9 cellular contexts compared by ENCODE assay signal in the genomic region with DNA sequence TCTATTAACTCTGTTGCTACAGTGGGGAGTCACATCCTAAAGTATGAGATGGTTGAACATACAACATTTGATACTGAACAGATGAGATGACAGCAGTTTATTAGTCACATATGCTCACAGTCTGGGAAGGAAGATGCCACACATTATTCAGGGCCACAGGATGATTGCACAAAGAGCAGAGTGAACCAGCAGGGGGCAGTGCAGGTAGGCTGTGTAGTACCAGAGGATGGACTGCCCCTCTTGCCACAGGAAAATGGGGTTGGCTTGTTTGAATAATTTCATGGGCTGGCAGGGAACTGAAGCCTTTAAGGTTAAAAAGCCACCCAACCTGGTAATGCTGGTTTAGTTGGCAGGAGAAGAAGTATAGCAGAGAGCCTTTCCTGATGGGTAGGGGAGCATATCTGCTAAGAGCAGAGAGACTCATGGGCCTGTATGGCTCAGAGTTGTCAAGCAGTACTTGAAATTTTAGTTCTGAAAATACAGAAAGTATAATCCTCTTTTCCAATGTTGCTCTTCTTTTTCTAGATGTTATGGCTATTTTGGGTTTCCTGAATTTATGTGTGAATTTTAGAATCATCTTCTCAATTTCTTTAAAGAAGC.
A peak's percentile ranks its signal among the peaks of the same experiment; 100 is the strongest.
DNase-seq lines count a peak whose midpoint lies in the region; ATAC-seq and TF ChIP-seq lines count a peak whose summit lies in the region.
"Had no signal": no experiment of that assay in that cellular context is flagged by ENCODE, and none has a peak within 500 bp of the region (broad histone marks: within the 10 kb centered on the region; RNA-seq: fewer than 3 reads in every experiment).

No MANE protein-coding gene starts in this region.

- H3K79me1 ChIP-seq in mesenchymal stem cell (replicated peaks; ENCODE audit: low read length, poor library complexity, severe bottlenecking) = no peaks in the 10 kb centered on the region

- POLR2A ChIA-PET in MCF 10A (lab: Yijun Ruan, JAX) = interaction anchor here (0.6 kb wide), 1 partner anchor 258 kb away, joined by 3 read pairs; no protein-coding TSS in a partner anchor

- H3K4me3 ChIP-seq in mammary epithelial cell (replicated peaks in 1 of 3; ENCODE audit: insufficient read depth in 1 of 3, low read depth in 2 of 3, low read length in 3 of 3) (no peak overlapping the region), mesenchymal stem cell (ENCODE audit: insufficient read depth in 1 of 2, low read depth in 1 of 2, low read length in 2 of 2) (no peak overlapping the region)

- BruUV-seq in MCF 10A (replicated peaks; lab: Mats Ljungman, UMichigan) = no TSS peak
- no TSS peak for BruUV-seq in mammary epithelial cell (replicated peaks; lab: Mats Ljungman, UMichigan)

- peaks cover 6% of the 10 kb centered on the region for H3K9me3 Mint-ChIP-seq in MCF 10A (ENCODE audit: unreplicated experiment)
- H3K9me3 Mint-ChIP-seq in activated T-helper 2 cell treated with anti-CD3 and anti-CD28 coated beads, Interferon-gamma antibody, Interleukin-2, Interleukin-4, amounts not matched to agents 10 μg/mL and 5 μg/mL and 100 μg/mL, durations not matched to agents 14 hours and 24 hours and 36 hours = no peaks in the 10 kb centered on the region

- no peak overlapping the region for H3K27ac Mint-ChIP-seq in MCF 10A (ENCODE audit: low read depth, unreplicated experiment)
- no peak overlapping the region for H3K27ac Mint-ChIP-seq in activated T-helper 2 cell treated with anti-CD3 and anti-CD28 coated beads, Interferon-gamma antibody, Interleukin-2, Interleukin-4, amounts not matched to agents 10 μg/mL and 5 μg/mL and 100 μg/mL, durations not matched to agents 14 hours and 24 hours and 36 hours

- no peaks in the 10 kb centered on the region for H3K27me3 ChIP-seq in mammary epithelial cell (ENCODE audit: insufficient read depth, low read length)
- H3K27me3 ChIP-seq in mesenchymal stem cell (ENCODE audit: control insufficient read depth in 1 of 2, insufficient read depth in 1 of 2, low read length in 2 of 2) = no peaks in the 10 kb centered on the region

- H2BK15ac ChIP-seq in mesenchymal stem cell (ENCODE audit: low read depth, poor library complexity, severe bottlenecking) = no peak overlapping the region

- no peak overlapping the region for H4K8ac ChIP-seq in mesenchymal stem cell (ENCODE audit: low read length)

- no peak for TF ChIP-seq CTCF in MCF 10A (IDR thresholded peaks at IDR 0.05; ENCODE audit: unreplicated experiment)
- TF ChIP-seq CTCF in mammary epithelial cell (conservative IDR thresholded peaks at IDR 0.05 in 1 of 2, IDR thresholded peaks at IDR 0.05 in 1 of 2; ENCODE audit: extremely low read depth in 1 of 2, insufficient read depth in 1 of 2, low read depth in 1 of 2, low read length in 2 of 2) = peak in 1 of 2 donors; percentile 1

- H4K20me1 ChIP-seq in mammary epithelial cell (ENCODE audit: insufficient read depth, low read length) = no peaks in the 10 kb centered on the region

- H3K4me2 ChIP-seq in mammary epithelial cell (ENCODE audit: insufficient read depth, low read depth, low read length) (no peak overlapping the region), mesenchymal stem cell (ENCODE audit: low read length, poor library complexity, severe bottlenecking) (no peak overlapping the region)

- H3K9ac ChIP-seq in mammary epithelial cell (ENCODE audit: insufficient read depth, low read length) (no peak overlapping the region), mesenchymal stem cell (ENCODE audit: low read length) (no peak overlapping the region)

- H3K36me3 ChIP-seq in mammary epithelial cell (ENCODE audit: insufficient read depth, low read length) = no peaks in the 10 kb centered on the region
- no peaks in the 10 kb centered on the region for H3K36me3 ChIP-seq in mesenchymal stem cell (ENCODE audit: control insufficient read depth in 1 of 2, insufficient read depth in 2 of 2, low read depth in 1 of 2, low read length in 2 of 2)

- H3K14ac ChIP-seq in mesenchymal stem cell (ENCODE audit: low read length in 2 of 2) = no peak overlapping the region

- peak overlapping the region; percentile 4 for H2BK5ac ChIP-seq in mesenchymal stem cell (ENCODE audit: low read depth, low read length, poor library complexity, severe bottlenecking)

- H2AFZ ChIP-seq in mammary epithelial cell (ENCODE audit: low read depth, low read length) (no peak overlapping the region), mesenchymal stem cell (ENCODE audit: low read depth, low read length) (no peak overlapping the region)

- no peaks in the 10 kb centered on the region for H3K27me3 Mint-ChIP-seq in MCF 10A (ENCODE audit: insufficient read depth, unreplicated experiment)
- H3K27me3 Mint-ChIP-seq in activated T-helper 2 cell treated with anti-CD3 and anti-CD28 coated beads, Interferon-gamma antibody, Interleukin-2, Interleukin-4, amounts not matched to agents 10 μg/mL and 5 μg/mL and 100 μg/mL, durations not matched to agents 14 hours and 24 hours and 36 hours (ENCODE audit: low read depth) = peaks cover 17% of the 10 kb centered on the region

- H3K9me3 ChIP-seq in mammary epithelial cell (replicated peaks; ENCODE audit: insufficient read depth, low read length) (peaks cover 4% of the 10 kb centered on the region), mesenchymal stem cell (ENCODE audit: control insufficient read depth, low read length) (no peaks in the 10 kb centered on the region)

- H3K4ac ChIP-seq in mesenchymal stem cell (ENCODE audit: low read depth in 1 of 2, low read length in 2 of 2) = no peak overlapping the region

- no peak overlapping the region for H3K23ac ChIP-seq in mesenchymal stem cell (ENCODE audit: low read length in 2 of 2)

- H2BK120ac ChIP-seq in mesenchymal stem cell (ENCODE audit: low read depth, low read length) = no peak overlapping the region

- no peak overlapping the region for H3K4me3 Mint-ChIP-seq in MCF 10A (ENCODE audit: unreplicated experiment)
- no peak overlapping the region for H3K4me3 Mint-ChIP-seq in activated T-helper 2 cell treated with anti-CD3 and anti-CD28 coated beads, Interferon-gamma antibody, Interleukin-2, Interleukin-4, amounts not matched to agents 10 μg/mL and 5 μg/mL and 100 μg/mL, durations not matched to agents 14 hours and 24 hours and 36 hours (ENCODE audit: low read depth)

- H4K91ac ChIP-seq in mesenchymal stem cell (ENCODE audit: low read length) = peak overlapping the region; percentile 11

- H3K4me1 ChIP-seq in mammary epithelial cell (ENCODE audit: insufficient read depth, low read length) (no peaks in the 10 kb centered on the region), mesenchymal stem cell (ENCODE audit: control insufficient read depth, insufficient read depth, low read depth, low read length) (no peaks in the 10 kb centered on the region)

- CTCF ChIA-PET in MCF 10A (lab: Yijun Ruan, JAX) (no interaction called here), mammary epithelial cell (lab: Charles Lee; ENCODE audit: low non-redundant PET) (interaction anchor here (0.6 kb wide), 1 partner anchor 186 kb away, joined by 4 read pairs; no protein-coding TSS in a partner anchor)

- H3K36me3 Mint-ChIP-seq in MCF 10A (ENCODE audit: insufficient read depth, unreplicated experiment) = no peaks in the 10 kb centered on the region
- H3K36me3 Mint-ChIP-seq in activated T-helper 2 cell treated with anti-CD3 and anti-CD28 coated beads, Interferon-gamma antibody, Interleukin-2, Interleukin-4, amounts not matched to agents 10 μg/mL and 5 μg/mL and 100 μg/mL, durations not matched to agents 14 hours and 24 hours and 36 hours (ENCODE audit: low read depth) = no peaks in the 10 kb centered on the region

- intact Hi-C loops in MCF 10A (cut with micrococcal nuclease) (no loop called here), mammary epithelial cell (cut with micrococcal nuclease) (loop anchor here (5.0 to 10.0 kb wide), 2 partner anchors 230 to 328 kb away; no protein-coding TSS in a partner anchor)
- intact Hi-C loops in activated T-helper 2 cell treated with anti-CD3 and anti-CD28 coated beads, Interferon-gamma antibody, Interleukin-2, Interleukin-4, amounts not matched to agents 10 μg/mL and 5 μg/mL and 100 μg/mL, durations not matched to agents 14 hours and 24 hours and 36 hours (cut with micrococcal nuclease) = no loop called here

- H3K27ac ChIP-seq in mammary epithelial cell (ENCODE audit: insufficient read depth, low read depth, low read length) = no peak overlapping the region
- no peak overlapping the region for H3K27ac ChIP-seq in mesenchymal stem cell (ENCODE audit: low read length, poor library complexity, severe bottlenecking)

- H2BK12ac ChIP-seq in mesenchymal stem cell (ENCODE audit: low read length in 2 of 2) = no peak overlapping the region

- dilution Hi-C loops in mammary epithelial cell (cut with HindIII; ENCODE audit: low sequenced_read_pairs) = no loop called here

- in situ Hi-C loops in mammary epithelial cell (cut with MboI; ENCODE audit: low sequenced_read_pairs in 2 of 2) = no loop called here

- no peak for ATAC-seq in HG03571 (IDR thresholded peaks at IDR 0.05; ENCODE audit: unreplicated experiment)
- ATAC-seq: right cardiac atrium had no signal

- no peaks in the 10 kb centered on the region for H3K79me2 ChIP-seq in mammary epithelial cell (ENCODE audit: insufficient read depth, low read length)

- no peaks in the 10 kb centered on the region for H3K4me1 Mint-ChIP-seq in MCF 10A (ENCODE audit: insufficient read depth, unreplicated experiment)
- no peaks in the 10 kb centered on the region for H3K4me1 Mint-ChIP-seq in activated T-helper 2 cell treated with anti-CD3 and anti-CD28 coated beads, Interferon-gamma antibody, Interleukin-2, Interleukin-4, amounts not matched to agents 10 μg/mL and 5 μg/mL and 100 μg/mL, durations not matched to agents 14 hours and 24 hours and 36 hours (ENCODE audit: low read depth)

- no peak overlapping the region for H3K18ac ChIP-seq in mesenchymal stem cell (ENCODE audit: low read depth in 1 of 2, low read length in 2 of 2)

- DNase-seq in MCF 10A (ENCODE audit: unreplicated experiment) = peak; percentile 43
- no peak for DNase-seq in mammary epithelial cell
- DNase-seq in NCI-H187 treated with DMSO at 0.1 percent for 48 hours (lab: John Stamatoyannopoulos, UW) = peak; percentile 41
- DNase-seq in activated T-helper 2 cell treated with anti-CD3 and anti-CD28 coated beads, Interferon-gamma antibody, Interleukin-2, Interleukin-4, amounts not matched to agents 10 μg/mL and 5 μg/mL and 100 μg/mL, durations not matched to agents 14 hours and 24 hours and 36 hours (ENCODE audit: low spot score) = peak; percentile 34
- no peak for DNase-seq in mesenchymal stem cell
- no peak for DNase-seq in NCI-H1092 treated with DMSO at 0.1 percent for 48 hours (lab: John Stamatoyannopoulos, UW)
- DNase-seq in NCI-H1436 treated with DMSO at 0.1 percent for 48 hours (lab: John Stamatoyannopoulos, UW) = no peak

- H2AK5ac ChIP-seq in mesenchymal stem cell (ENCODE audit: low read length, severe bottlenecking) = no peak overlapping the region

Comparison
In these comparisons a context has a peak if more than half of its experiments do, and no peak if none do; other contexts are left out.
1. DNase-seq: peak in MCF 10A (single experiment), NCI-H187 treated with DMSO at 0.1 percent for 48 hours (single experiment) and activated T-helper 2 cell treated with anti-CD3 and anti-CD28 coated beads, Interferon-gamma antibody, Interleukin-2, Interleukin-4, amounts not matched to agents 10 μg/mL and 5 μg/mL and 100 μg/mL, durations not matched to agents 14 hours and 24 hours and 36 hours (single experiment); none in mammary epithelial cell (single experiment), mesenchymal stem cell (single experiment), NCI-H1092 treated with DMSO at 0.1 percent for 48 hours (single experiment) and NCI-H1436 treated with DMSO at 0.1 percent for 48 hours (single experiment).